In genomic region chr2:230713331-230714121, GRCh38 we compare ENCODE assay signal across 8 cellular contexts. TPM values are rescaled to one million over a fixed set of nuclear protein-coding genes. Genes with fewer than 3 reads are reported as not detected.
DNase-seq lines count a peak whose midpoint lies in the region; ATAC-seq and TF ChIP-seq lines count a peak whose summit lies in the region.

No MANE protein-coding gene starts in this region.

- H3K9me3 Mint-ChIP-seq in Calu3 (ENCODE audit: low read depth, unreplicated experiment): no peaks in the 10 kb centered on the region

- H3K36me3 ChIP-seq in Loucy (ENCODE audit: insufficient read depth, low read length): no peaks in the 10 kb centered on the region
- no peaks in the 10 kb centered on the region for H3K36me3 ChIP-seq in right lobe of liver

- intact Hi-C loops in Calu3 (cut with micrococcal nuclease; ENCODE audit: unreplicated experiment) (loop anchor here (2.0 to 10.0 kb wide), 2 partner anchors 81 to 99 kb away; no protein-coding TSS in a partner anchor), right lobe of liver (cut with DNase I) (no loop called here)

- H3K9me2 ChIP-seq in Loucy (replicated peaks; ENCODE audit: low read depth, low read length): no peaks in the 10 kb centered on the region

- H3K4me1 ChIP-seq in Loucy (ENCODE audit: insufficient read depth, low read length, poor library complexity, severe bottlenecking): peaks cover 47% of the 10 kb centered on the region
- peaks cover 0 to 20% (median 7%) of the 10 kb centered on the region in 4 donors for H3K4me1 ChIP-seq in right lobe of liver

- H3K9me3 ChIP-seq in Loucy (ENCODE audit: insufficient read depth, low read depth, low read length) (no peaks in the 10 kb centered on the region), right lobe of liver (no peaks in the 10 kb centered on the region)

- TF ChIP-seq POLR2A in right lobe of liver (IDR thresholded peaks at IDR 0.05): peak; percentile 17

- TSS peak; percentile 54 for BruUV-seq in Calu3 (replicated peaks; lab: Mats Ljungman, UMichigan)

- H2AFZ ChIP-seq in Loucy (ENCODE audit: low read length): no peak overlapping the region

- CTCF ChIA-PET in Calu3 (lab: Charles Lee): interaction anchor here (0.6 to 1.9 kb wide), 11 partner anchors 10 to 553 kb away, joined by 3 to 16 read pairs (median 4); no protein-coding TSS in a partner anchor

- peak overlapping the region; percentile 81 for H3K27ac Mint-ChIP-seq in Calu3 (ENCODE audit: unreplicated experiment)

- peak overlapping the region; percentile 88 to 91 (median 91) for H3K27ac ChIP-seq in right lobe of liver

- H3K27me3 ChIP-seq in Loucy (ENCODE audit: insufficient read depth, low read length, poor library complexity, severe bottlenecking) (peaks cover 6% of the 10 kb centered on the region), right lobe of liver (no peaks in the 10 kb centered on the region)

- no peaks in the 10 kb centered on the region for H3F3A ChIP-seq in Loucy (ENCODE audit: low read depth)

- H3K4me1 Mint-ChIP-seq in Calu3 (ENCODE audit: low read depth, unreplicated experiment): peaks cover 36% of the 10 kb centered on the region

- no peak for TF ChIP-seq CTCF in Calu3 (IDR thresholded peaks at IDR 0.05; ENCODE audit: unreplicated experiment)
- TF ChIP-seq CTCF in Loucy (conservative IDR thresholded peaks at IDR 0.05; ENCODE audit: low read length): no peak
- no peak for TF ChIP-seq CTCF in right lobe of liver (IDR thresholded peaks at IDR 0.05)

- H3K4me2 ChIP-seq in Loucy (ENCODE audit: low read depth, low read length, poor library complexity, severe bottlenecking): peak overlapping the region; percentile 85

- no peaks in the 10 kb centered on the region for H3K27me3 Mint-ChIP-seq in Calu3 (ENCODE audit: unreplicated experiment)

- peak overlapping the region; percentile 94 for H3K4me3 Mint-ChIP-seq in Calu3 (ENCODE audit: low read depth, unreplicated experiment)

- H3K4me3 ChIP-seq in Loucy (ENCODE audit: low read length, poor library complexity, severe bottlenecking) (peak overlapping the region; percentile 84), right lobe of liver (peak overlapping the region; percentile 93 to 97 (median 94))

- WGBS in right lobe of liver (ENCODE audit: insufficient coverage, low coverage, low lambda C conversion rate, missing lambda C conversion rate): 0% methylated on average over 25 of the region's 62 CpGs

- peaks cover 49% of the 10 kb centered on the region for H3K36me3 Mint-ChIP-seq in Calu3 (ENCODE audit: insufficient read depth, unreplicated experiment)

- peak overlapping the region; percentile 85 for H3K9ac ChIP-seq in Loucy (ENCODE audit: low read depth, low read length, poor library complexity, severe bottlenecking)

- H4K20me1 ChIP-seq in Loucy (ENCODE audit: insufficient read depth, low read length, poor library complexity, severe bottlenecking): peaks cover 53% of the 10 kb centered on the region

- ATAC-seq in GM21619 (IDR thresholded peaks at IDR 0.05; ENCODE audit: unreplicated experiment) (peak; percentile 25), right lobe of liver (peak; percentile 46 to 57 (median 51))

- peaks cover 56% of the 10 kb centered on the region for H3K79me2 ChIP-seq in Loucy (ENCODE audit: insufficient read depth, low read length)

- DNase-seq in Calu3 (peak; percentile 40), dermis blood vessel endothelial cell (peak; percentile 54), right lobe of liver (peak; percentile 61 to 68 (median 64)), NCI-H446 treated with DMSO at 0.1 percent for 48 hours (lab: John Stamatoyannopoulos, UW) (no peak)
- peak; percentile 66 for DNase-seq in activated CD4-positive, alpha-beta T cell treated with anti-CD3 and anti-CD28 coated beads for 48 hours
- peak; percentile 27 to 28 for DNase-seq in stimulated activated CD4-positive, alpha-beta T cell treated with anti-CD3 and anti-CD28 coated beads, Interleukin-4, amount 100 ng/mL, for 48 hours (ENCODE audit: low read depth in 2 of 2)

RNA-seq across cellular contexts. Expression of gene CAB39, which starts 0.9 kb away (rescaled TPM):
- total RNA-seq in Calu3 (2022) (84.9 and 88.7 TPM in 2 replicates), dermis blood vessel endothelial cell (71.0 and 97.2 TPM in 2 replicates), right lobe of liver (10 to 100 TPM; 25.3 to 32.4 (median 27.8) TPM)
